ENCODE assay signal across 17 cellular contexts in genomic region chr4:38470708-38471262, GRCh38.
DNase-seq lines count a peak whose midpoint lies in the region; ATAC-seq, FAIRE-seq and TF ChIP-seq lines count a peak whose summit lies in the region.
"Had no signal": no experiment of that assay in that cellular context is flagged by ENCODE, and none has a peak within 500 bp of the region (broad histone marks: within the 10 kb centered on the region; RNA-seq: fewer than 3 reads in every experiment).

No MANE protein-coding gene starts in this region.

- peaks cover under 1% of the 10 kb centered on the region for H3K4me1 Mint-ChIP-seq in CD8-positive, alpha-beta T cell (ENCODE audit: low read depth)
- no peaks in the 10 kb centered on the region for H3K4me1 Mint-ChIP-seq in endodermal cell

- H3K9ac ChIP-seq in HepG2 (ENCODE audit: insufficient read depth, low read depth, low read length) (no peak overlapping the region), PC-3 (ENCODE audit: low read length) (no peak overlapping the region), H1 (replicated peaks in 1 of 4; ENCODE audit: extremely low read depth in 1 of 4, low read depth in 3 of 4, low read length in 3 of 4) (no peak overlapping the region), endodermal cell (ENCODE audit: extremely low read depth, low read length, poor library complexity, severe bottlenecking) (no peak overlapping the region)
- H3K9ac ChIP-seq: BLaER1 treated with 17β-estradiol and CSF1 and Interleukin-3, amounts not matched to agents 10 nM and 100 nM had no signal

- H3K23ac ChIP-seq in H1 (ENCODE audit: insufficient read length): no peak overlapping the region

- H3K23me2 ChIP-seq in H1 (ENCODE audit: low read depth, low read length): no peaks in the 10 kb centered on the region

- H3K36me3 ChIP-seq in HepG2 (replicated peaks in 1 of 2; ENCODE audit: control insufficient read depth in 1 of 2, insufficient read depth in 2 of 2, low read length in 2 of 2) (no peaks in the 10 kb centered on the region), right lobe of liver (no peaks in the 10 kb centered on the region), PC-3 (ENCODE audit: low read depth, low read length) (no peaks in the 10 kb centered on the region), H1 (ENCODE audit: control insufficient read depth in 2 of 4, insufficient read depth in 4 of 4, low read length in 3 of 4) (no peaks in the 10 kb centered on the region), endodermal cell (ENCODE audit: control insufficient read depth, insufficient read depth, low read length) (no peaks in the 10 kb centered on the region)
- no peaks in the 10 kb centered on the region for H3K36me3 ChIP-seq in CD8-positive, alpha-beta T cell (ENCODE audit: insufficient read depth, low read length)
- H3K36me3 ChIP-seq: BLaER1 treated with 17β-estradiol and CSF1 and Interleukin-3, amounts not matched to agents 10 nM and 100 nM had no signal

- H3K9me2 ChIP-seq in PC-3 (replicated peaks; ENCODE audit: low read length): no peaks in the 10 kb centered on the region

- POLR2A ChIA-PET in HepG2 (lab: Yijun Ruan, JAX): no interaction called here
- POLR2A ChIA-PET in PC-3 (lab: Charles Lee; ENCODE audit: unreplicated experiment): no interaction called here
- POLR2A ChIA-PET in H1 (lab: Charles Lee; ENCODE audit: partially characterized antibody): no interaction called here
- POLR2A ChIA-PET in CD8-positive, alpha-beta T cell (lab: Charles Lee): interaction anchor here (0.8 kb wide), 1 partner anchor 10 kb away, joined by 3 read pairs; no protein-coding TSS in a partner anchor

- no peak for TF ChIP-seq EP300 in HepG2 (IDR thresholded peaks at IDR 0.05; ENCODE audit: low read depth in 2 of 2, low read length in 2 of 2)
- TF ChIP-seq EP300 in HepG2 (CRISPR knock-in tag; IDR thresholded peaks at IDR 0.05; ENCODE audit: borderline replicate concordance): no peak
- no peak for TF ChIP-seq EP300 in H1 (IDR thresholded peaks at IDR 0.05; ENCODE audit: borderline replicate concordance in 1 of 2, low read depth in 2 of 2, low read length in 2 of 2)

- no peak overlapping the region for H2BK5ac ChIP-seq in H1 (ENCODE audit: low read depth, low read length)

- intact Hi-C loops in HepG2 (cut with micrococcal nuclease; ENCODE audit: unreplicated experiment) (no loop called here), right lobe of liver (cut with DNase I) (no loop called here), PC-3 (cut with micrococcal nuclease) (no loop called here)
- intact Hi-C loops in CD8-positive, alpha-beta T cell (cut with DNase I, micrococcal nuclease): loop anchor here in 1 of 2 experiments (5.0 kb wide), 2 partner anchors 48 to 93 kb away; no protein-coding TSS in a partner anchor

- no peak overlapping the region for H2BK15ac ChIP-seq in H1 (ENCODE audit: low read length)

- WGBS in HepG2 (ENCODE audit: low lambda C conversion rate): 71% methylated on average over 2 of the region's 2 CpGs
- WGBS in right lobe of liver (ENCODE audit: insufficient coverage, low coverage, low lambda C conversion rate, missing lambda C conversion rate): 95% methylated on average over 2 of the region's 2 CpGs
- WGBS in H1 (ENCODE audit: extremely low coverage in 1 of 2, insufficient coverage in 1 of 2, insufficient read length in 1 of 2, insufficient replicate concordance in 2 of 2, low coverage in 1 of 2, low lambda C conversion rate in 2 of 2, missing lambda C conversion rate in 1 of 2), 2 experiments: 94% methylated on average over 2 of the region's 2 CpGs; no CpG with 5 or more reads in 1 of the 2 experiments
- 79 to 96% methylated on average over 2 of the region's 2 CpGs for WGBS in endodermal cell (ENCODE audit: insufficient coverage in 1 of 2, insufficient read length in 1 of 2), 2 experiments

- H3K27ac ChIP-seq in HepG2 (ENCODE audit: extremely low read length, insufficient read depth, low read length) (no peak overlapping the region), right lobe of liver (no peak overlapping the region), PC-3 (ENCODE audit: low read length) (no peak overlapping the region), H1 (ENCODE audit: low read depth, low read length) (no peak overlapping the region), endodermal cell (ENCODE audit: low read depth, low read length) (no peak overlapping the region)
- no peak overlapping the region for H3K27ac ChIP-seq in CD8-positive, alpha-beta T cell (ENCODE audit: low read depth, low read length)
- H3K27ac ChIP-seq: BLaER1 treated with 17β-estradiol and CSF1 and Interleukin-3, amounts not matched to agents 10 nM and 100 nM had no signal

- H2AK5ac ChIP-seq in H1 (ENCODE audit: low read depth, low read length): no peak overlapping the region

- H3K4ac ChIP-seq in H1 (replicated peaks; ENCODE audit: insufficient read length, low read depth, low read length): no peak overlapping the region

- H4K91ac ChIP-seq in H1 (replicated peaks; ENCODE audit: insufficient read length, low read length): no peak overlapping the region

- H2AFZ ChIP-seq in HepG2 (ENCODE audit: low read length) (no peak overlapping the region), PC-3 (ENCODE audit: low read length) (no peak overlapping the region), H1 (ENCODE audit: low read length) (peak overlapping the region; percentile 25; the same call in 1 of the 2 replicates)

- no peaks in the 10 kb centered on the region for H3K27me3 Mint-ChIP-seq in CD8-positive, alpha-beta T cell (ENCODE audit: low read depth)
- H3K27me3 Mint-ChIP-seq in endodermal cell (ENCODE audit: insufficient read depth): no peaks in the 10 kb centered on the region

- H3K79me2 ChIP-seq in HepG2 (ENCODE audit: insufficient read depth, low read length) (no peaks in the 10 kb centered on the region), PC-3 (ENCODE audit: low read length) (no peaks in the 10 kb centered on the region), H1 (ENCODE audit: control insufficient read depth in 1 of 2, insufficient read depth in 2 of 2, low read length in 2 of 2) (no peaks in the 10 kb centered on the region)

- FAIRE-seq in HepG2 (lab: Jason Lieb, UNC) (no peak), H1 (lab: Jason Lieb, UNC) (no peak), RCC 7860 (lab: Jason Lieb, UNC) (no peak)
- FAIRE-seq: G401.6, GM19239, HTR-8/SVneo had no signal

- H4K5ac ChIP-seq in H1 (ENCODE audit: insufficient read length, low read depth, low read length): no peak overlapping the region

- TF ChIP-seq POLR2A in HepG2 (IDR thresholded peaks at IDR 0.05; ENCODE audit: insufficient read depth in 1 of 2, low read depth in 2 of 2, low read length in 2 of 2) (no peak), right lobe of liver (IDR thresholded peaks at IDR 0.05) (no peak), H1 (IDR thresholded peaks at IDR 0.05; ENCODE audit: control extremely low read depth in 1 of 2, low read depth in 2 of 2, low read length in 2 of 2) (no peak)

- H3K9me3 Mint-ChIP-seq in CD8-positive, alpha-beta T cell: peaks cover 8% of the 10 kb centered on the region
- peaks cover 20% of the 10 kb centered on the region for H3K9me3 Mint-ChIP-seq in endodermal cell

- H3K14ac ChIP-seq in H1 (ENCODE audit: insufficient read length): no peak overlapping the region

- H3K27me3 ChIP-seq in HepG2 (ENCODE audit: control insufficient read depth in 1 of 2, insufficient read depth in 2 of 2, low read length in 2 of 2) (no peaks in the 10 kb centered on the region), right lobe of liver (no peaks in the 10 kb centered on the region), PC-3 (ENCODE audit: low read length) (no peaks in the 10 kb centered on the region), H1 (replicated peaks in 1 of 4; ENCODE audit: control insufficient read depth in 3 of 4, extremely low read depth in 1 of 4, insufficient read depth in 3 of 4, low read length in 3 of 4) (no peaks in the 10 kb centered on the region), endodermal cell (ENCODE audit: control insufficient read depth, insufficient read depth, low read length, poor library complexity, severe bottlenecking) (no peaks in the 10 kb centered on the region)
- no peaks in the 10 kb centered on the region for H3K27me3 ChIP-seq in CD8-positive, alpha-beta T cell (ENCODE audit: insufficient read depth, low read length)
- H3K27me3 ChIP-seq: BLaER1 treated with 17β-estradiol and CSF1 and Interleukin-3, amounts not matched to agents 10 nM and 100 nM had no signal

- no peak overlapping the region for H3K4me3 ChIP-seq in HepG2 (replicated peaks in 1 of 3; ENCODE audit: insufficient read depth in 1 of 3, low read depth in 2 of 3, low read length in 3 of 3)
- H3K4me3 ChIP-seq in right lobe of liver: no peak overlapping the region
- no peak overlapping the region for H3K4me3 ChIP-seq in PC-3 (ENCODE audit: low read length)
- H3K4me3 ChIP-seq in H1 (ENCODE audit: extremely low read depth in 1 of 4, insufficient read depth in 2 of 4, low read depth in 3 of 4, low read length in 4 of 4): no peak overlapping the region
- no peak overlapping the region for H3K4me3 ChIP-seq in CD8-positive, alpha-beta T cell (ENCODE audit: low read depth, low read length)
- H3K4me3 ChIP-seq in endodermal cell (ENCODE audit: low read length): no peak overlapping the region
- H3K4me3 ChIP-seq: BLaER1 treated with 17β-estradiol and CSF1 and Interleukin-3, amounts not matched to agents 10 nM and 100 nM had no signal

- no TSS peak for BruUV-seq in HepG2 (replicated peaks; lab: Mats Ljungman, UMichigan)
- no TSS peak for BruUV-seq in PC-3 (replicated peaks; lab: Mats Ljungman, UMichigan)

- CTCF ChIA-PET in HepG2 (lab: Yijun Ruan, JAX; ENCODE audit: low intra/inter-chr PET ratio, low total read pairs): no interaction called here
- CTCF ChIA-PET in PC-3 (lab: Charles Lee): no interaction called here
- CTCF ChIA-PET in H1 (lab: Charles Lee; ENCODE audit: partially characterized antibody): interaction anchor here (0.6 kb wide), 2 partner anchors 242 to 1036 kb away, joined by 3 to 4 read pairs; no protein-coding TSS in a partner anchor
- CTCF ChIA-PET in CD8-positive, alpha-beta T cell (lab: Charles Lee): no interaction called here

- no peaks in the 10 kb centered on the region for H3K79me1 ChIP-seq in H1 (ENCODE audit: low read depth, low read length)

- H3K9me3 ChIP-seq in HepG2 (ENCODE audit: low read length): peaks cover 16% of the 10 kb centered on the region
- H3K9me3 ChIP-seq in right lobe of liver: no peaks in the 10 kb centered on the region
- H3K9me3 ChIP-seq in PC-3 (ENCODE audit: low read length): no peaks in the 10 kb centered on the region
- peaks cover 7 to 12% of the 10 kb centered on the region in 2 experiments; a peak in 3 of 4 replicates for H3K9me3 ChIP-seq in H1 (ENCODE audit: insufficient read depth in 2 of 2, low read depth in 1 of 2, low read length in 1 of 2)
- peaks cover 7% of the 10 kb centered on the region for H3K9me3 ChIP-seq in CD8-positive, alpha-beta T cell (ENCODE audit: low read length)
- peaks cover 11% of the 10 kb centered on the region for H3K9me3 ChIP-seq in endodermal cell (ENCODE audit: control insufficient read depth, low read length)

- no peak overlapping the region for H3K27ac Mint-ChIP-seq in CD8-positive, alpha-beta T cell
- H3K27ac Mint-ChIP-seq in endodermal cell: no peak overlapping the region
- H3K27ac Mint-ChIP-seq: CD4-positive, CD25-positive, alpha-beta regulatory T cell had no signal

- no peak overlapping the region for H2BK120ac ChIP-seq in H1 (replicated peaks; ENCODE audit: low read depth, low read length)

- H3K4me2 ChIP-seq in HepG2 (ENCODE audit: low read depth, low read length) (no peak overlapping the region), PC-3 (ENCODE audit: low read length) (no peak overlapping the region), H1 (ENCODE audit: insufficient read depth in 1 of 2, low read depth in 2 of 2, low read length in 2 of 2) (no peak overlapping the region)
- H3K4me2 ChIP-seq: BLaER1 treated with 17β-estradiol and CSF1 and Interleukin-3, amounts not matched to agents 10 nM and 100 nM had no signal

- H3K4me3 Mint-ChIP-seq in CD8-positive, alpha-beta T cell: no peak overlapping the region
- H3K4me3 Mint-ChIP-seq in endodermal cell: no peak overlapping the region
- H3K4me3 Mint-ChIP-seq: CD4-positive, CD25-positive, alpha-beta regulatory T cell had no signal

- in situ Hi-C loops in HepG2 (cut with HindIII; ENCODE audit: extremely low pct_ligation_motif_present, low pct_unique_long_range_greater_than_20kb): no loop called here

- H3K18ac ChIP-seq in H1 (ENCODE audit: extremely low read depth, low read length): no peak overlapping the region

- H4K8ac ChIP-seq in H1 (ENCODE audit: extremely low read depth, insufficient read depth, low read length): no peak overlapping the region

- ATAC-seq in HepG2: no peak
- no peak for ATAC-seq in right lobe of liver
- no peak for ATAC-seq in PC-3
- no peak for ATAC-seq in CD8-positive, alpha-beta T cell
- ATAC-seq in HG02678 (IDR thresholded peaks at IDR 0.05; ENCODE audit: unreplicated experiment): no peak

- no peak for TF ChIP-seq CTCF in HepG2 (CRISPR knock-in tag; IDR thresholded peaks at IDR 0.05)
- no peak for TF ChIP-seq CTCF in right lobe of liver (IDR thresholded peaks at IDR 0.05)
- no peak for TF ChIP-seq CTCF in PC-3 (conservative IDR thresholded peaks at IDR 0.05; ENCODE audit: low read depth, low read length)
- no peak for TF ChIP-seq CTCF in H1 (IDR thresholded peaks at IDR 0.05; ENCODE audit: control extremely low read depth in 1 of 3, insufficient read depth in 1 of 3, low read depth in 1 of 3, low read length in 3 of 3)
- TF ChIP-seq CTCF in CD8-positive, alpha-beta T cell (IDR thresholded peaks at IDR 0.05): no peak
- TF ChIP-seq CTCF in endodermal cell (conservative IDR thresholded peaks at IDR 0.05): no peak

- no peak for TF ChIP-seq RAD21 in HepG2 (CRISPR knock-in tag; IDR thresholded peaks at IDR 0.05)
- TF ChIP-seq RAD21 in H1 (IDR thresholded peaks at IDR 0.05 in 1 of 2, conservative IDR thresholded peaks at IDR 0.05 in 1 of 2; ENCODE audit: low read depth in 2 of 2, low read length in 2 of 2): no peak

- DNase-seq in HepG2 (ENCODE audit: low spot score) (no peak), right lobe of liver (no peak), PC-3 (peak; percentile 22), H1 (ENCODE audit: low read depth in 1 of 2, low spot score in 2 of 2) (no peak), RCC 7860 (ENCODE audit: low spot score) (no peak), endodermal cell (no peak)
- no peak for DNase-seq in CD8-positive, alpha-beta T cell
- DNase-seq: ACHN; Calu3; CD4-positive, CD25-positive, alpha-beta regulatory T cell; DMS79; HCEC 1CT had no signal

- no peaks in the 10 kb centered on the region for H4K20me1 ChIP-seq in HepG2 (ENCODE audit: insufficient read depth, low read length)
- H4K20me1 ChIP-seq in PC-3 (ENCODE audit: low read length): no peaks in the 10 kb centered on the region
- no peaks in the 10 kb centered on the region for H4K20me1 ChIP-seq in H1 (replicated peaks in 1 of 2; ENCODE audit: control insufficient read depth in 1 of 2, insufficient read depth in 2 of 2, low read length in 2 of 2)
- H4K20me1 ChIP-seq: BLaER1 treated with 17β-estradiol and CSF1 and Interleukin-3, amounts not matched to agents 10 nM and 100 nM had no signal

- H2BK20ac ChIP-seq in H1 (ENCODE audit: low read length): no peak overlapping the region

- H3F3A ChIP-seq in PC-3 (ENCODE audit: low read length, unreplicated experiment): no peaks in the 10 kb centered on the region

- H3K4me1 ChIP-seq in HepG2 (ENCODE audit: insufficient read depth, low read length) (peaks cover 12% of the 10 kb centered on the region; the same call in 1 of the 2 replicates), right lobe of liver (no peaks in the 10 kb centered on the region), PC-3 (ENCODE audit: insufficient read depth, low read length) (no peaks in the 10 kb centered on the region), H1 (replicated peaks in 1 of 4; ENCODE audit: control insufficient read depth in 3 of 4, insufficient read depth in 4 of 4, low read length in 3 of 4) (no peaks in the 10 kb centered on the region), endodermal cell (ENCODE audit: control insufficient read depth, insufficient read depth, low read length) (no peaks in the 10 kb centered on the region)
- H3K4me1 ChIP-seq in CD8-positive, alpha-beta T cell (ENCODE audit: insufficient read depth, low read length): no peaks in the 10 kb centered on the region
- H3K4me1 ChIP-seq: BLaER1 treated with 17β-estradiol and CSF1 and Interleukin-3, amounts not matched to agents 10 nM and 100 nM had no signal

- no peak overlapping the region for H2BK12ac ChIP-seq in H1 (ENCODE audit: low read depth, low read length)

- no peak overlapping the region for H3K56ac ChIP-seq in H1 (replicated peaks; ENCODE audit: insufficient read length, low read depth, low read length)

- no peaks in the 10 kb centered on the region for H3K36me3 Mint-ChIP-seq in CD8-positive, alpha-beta T cell
- peaks cover 6% of the 10 kb centered on the region for H3K36me3 Mint-ChIP-seq in endodermal cell (ENCODE audit: low read depth)
